ENCODE assay signal across 8 cellular contexts in the genomic region with DNA sequence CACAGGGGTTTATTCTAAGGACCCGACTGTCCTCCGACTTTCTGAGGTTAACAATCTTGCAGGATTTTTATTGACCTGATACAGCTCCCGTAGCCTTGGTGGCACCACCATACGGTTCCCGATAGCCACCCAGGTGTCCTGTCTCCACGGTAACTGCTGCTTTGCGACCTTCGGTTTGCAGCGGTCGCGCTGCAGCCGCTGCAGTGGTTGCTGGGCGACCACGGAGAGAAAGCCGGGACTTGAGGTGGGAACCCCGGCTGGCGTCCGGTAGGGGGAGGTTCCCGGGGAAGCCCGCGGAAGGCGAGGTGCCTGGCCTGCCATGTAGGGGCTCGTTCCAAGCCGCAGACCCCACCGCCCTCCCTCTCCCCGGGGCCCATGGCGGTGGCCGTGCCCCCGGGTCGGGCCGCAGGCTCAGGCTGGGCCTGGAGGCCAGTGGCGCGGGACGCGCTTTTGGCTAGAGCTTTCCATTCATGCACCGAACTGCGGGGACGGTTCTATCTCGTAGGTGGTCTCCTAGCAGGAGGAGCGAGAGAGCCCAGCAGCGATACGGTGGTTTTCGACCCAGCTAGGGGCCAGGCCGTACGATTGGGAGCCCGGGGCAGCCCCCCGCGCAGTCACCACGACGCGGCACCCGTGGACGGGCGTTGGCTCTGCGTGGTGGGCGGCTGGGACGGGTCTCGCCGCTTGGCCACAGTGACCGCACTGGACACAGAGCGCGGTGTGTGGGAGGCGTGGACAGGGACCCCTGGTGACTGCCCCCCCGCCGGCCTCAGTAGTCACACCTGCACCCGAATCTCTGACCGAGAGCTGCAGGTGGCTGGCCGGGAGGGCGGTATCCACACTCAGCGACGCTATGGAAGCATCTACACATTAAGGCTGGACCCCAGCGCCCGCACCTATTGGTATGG. TPM values are rescaled to one million over a fixed set of nuclear protein-coding genes. Genes with fewer than 3 reads are reported as not detected.
DNase-seq lines count a peak whose midpoint lies in the region; FAIRE-seq and TF ChIP-seq lines count a peak whose summit lies in the region.

A gene with protein sequence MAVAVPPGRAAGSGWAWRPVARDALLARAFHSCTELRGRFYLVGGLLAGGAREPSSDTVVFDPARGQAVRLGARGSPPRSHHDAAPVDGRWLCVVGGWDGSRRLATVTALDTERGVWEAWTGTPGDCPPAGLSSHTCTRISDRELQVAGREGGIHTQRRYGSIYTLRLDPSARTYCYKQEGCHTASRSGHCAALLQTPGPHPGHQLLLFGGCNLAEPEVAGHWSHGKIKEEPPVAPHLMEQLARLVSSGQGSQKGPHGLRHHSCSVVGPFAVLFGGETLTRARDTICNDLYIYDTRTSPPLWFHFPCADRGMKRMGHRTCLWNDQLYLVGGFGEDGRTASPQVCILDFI (plus strand): TSS at position 201 of the 908 bp plus-strand sequence. CDS start 175 bp downstream, at position 376.

- no peaks in the 10 kb centered on the region for H3K79me1 ChIP-seq in H9 (ENCODE audit: insufficient read depth, low read depth, low read length, poor library complexity, severe bottlenecking)

- peak within 1 kb of the TSS; percentile 44; the same call in 1 of the 2 replicates for H3K14ac ChIP-seq in H9 (ENCODE audit: insufficient read depth, low read length)

- H3K18ac ChIP-seq in H9 (ENCODE audit: insufficient read length, low read depth, low read length), result no peak within 1 kb of the TSS

- no peak within 1 kb of the TSS for H2BK12ac ChIP-seq in H9 (ENCODE audit: insufficient read length, low read depth, low read length)

- H3K4me1 ChIP-seq in H9 (ENCODE audit: insufficient read depth, low read length), result no peaks in the 10 kb centered on the region
- H3K4me1 ChIP-seq in HAP-1, result no peaks in the 10 kb centered on the region

- H3K27ac ChIP-seq in H9 (ENCODE audit: insufficient read length, low read depth, low read length), result no peak within 1 kb of the TSS

- TF ChIP-seq CTCF in H9 (conservative IDR thresholded peaks at IDR 0.05), result no peak; the same call in 2 of the 3 replicates

- H2AK5ac ChIP-seq in H9 (ENCODE audit: insufficient read length, low read length), result no peak within 1 kb of the TSS

- H3K9ac ChIP-seq in H9 (ENCODE audit: extremely low read depth, insufficient read length, low read length), result peak within 1 kb of the TSS; percentile 42

- no peak within 1 kb of the TSS for H2BK20ac ChIP-seq in H9 (ENCODE audit: low read depth, low read length, poor library complexity, severe bottlenecking)

- peaks cover 10% of the 10 kb centered on the region for H3K23me2 ChIP-seq in H9 (ENCODE audit: insufficient read length, low read depth, low read length, poor library complexity, severe bottlenecking)

- peaks cover 7 to 28% (median 23%) of the 10 kb centered on the region in 3 experiments; a peak in 6 of 7 replicates for H3K36me3 Mint-ChIP-seq in H9 (ENCODE audit: insufficient read depth in 1 of 3, low read depth in 3 of 3)

- DNase-seq in H9 (peak; percentile 96), NCI-H128 (lab: John Stamatoyannopoulos, UW; ENCODE audit: unreplicated experiment) (peak; percentile 80), cerebellar cortex (ENCODE audit: low spot score) (peak; percentile 89), islet precursor cell (peak; percentile 96), HAP-1 (ENCODE audit: low spot score in 2 of 2) (no peak)
- peak; percentile 54 for DNase-seq in activated CD4-positive, CD25-positive, alpha-beta regulatory T cell treated with anti-CD3 and anti-CD28 coated beads, Interleukin-2, amount 50 U/mL, for 72 hours
- peak; percentile 49 to 60 (median 55) for DNase-seq in stimulated activated CD4-positive, alpha-beta T cell treated with anti-CD3 and anti-CD28 coated beads, Interleukin-12 subunit alpha, Interleukin-12 subunit beta, amount 100 ng/mL, for 48 hours (ENCODE audit: low read depth in 2 of 3, low spot score in 1 of 3)

- no peak within 1 kb of the TSS for H3K56ac ChIP-seq in H9 (ENCODE audit: insufficient read length, low read depth, low read length)

- H3K9me3 ChIP-seq in H9 (ENCODE audit: control insufficient read depth, low read depth, low read length), result no peaks in the 10 kb centered on the region
- no peaks in the 10 kb centered on the region for H3K9me3 ChIP-seq in HAP-1

- H4K20me1 ChIP-seq in H9 (ENCODE audit: control insufficient read depth, insufficient read depth, insufficient read length), result no peaks in the 10 kb centered on the region

- H2AFZ ChIP-seq in H9 (ENCODE audit: low read length), result peak within 1 kb of the TSS; percentile 17

- H3K27me3 ChIP-seq in H9 (ENCODE audit: insufficient read depth, low read length), result no peaks in the 10 kb centered on the region
- no peaks in the 10 kb centered on the region for H3K27me3 ChIP-seq in HAP-1 (ENCODE audit: low read depth)

- WGBS in H9 (ENCODE audit: extremely low coverage, insufficient read length, low lambda C conversion rate), result no CpG with 5 or more reads among the region's 73 CpGs

- no peaks in the 10 kb centered on the region for H3K79me2 ChIP-seq in H9 (ENCODE audit: insufficient read depth, low read length)

- peak; percentile 86 for FAIRE-seq in G401.6 (lab: Jason Lieb, UNC)

- peaks cover 28% of the 10 kb centered on the region for H3K36me3 ChIP-seq in HAP-1 (replicated peaks)

- H3K9me3 Mint-ChIP-seq in H9, result no peaks in the 10 kb centered on the region; a peak in 1 of 5 replicates

- H4K5ac ChIP-seq in H9 (ENCODE audit: insufficient read length, low read depth, low read length), result no peak within 1 kb of the TSS

- H4K91ac ChIP-seq in H9 (ENCODE audit: insufficient read length, low read depth, low read length), result no peak within 1 kb of the TSS

- no peak within 1 kb of the TSS for H4K8ac ChIP-seq in H9 (replicated peaks; ENCODE audit: insufficient read length, low read depth, low read length)

- no peak within 1 kb of the TSS for H2BK15ac ChIP-seq in H9 (ENCODE audit: low read depth, low read length)

- no peak within 1 kb of the TSS for H2BK120ac ChIP-seq in H9 (ENCODE audit: low read depth, low read length, poor library complexity, severe bottlenecking)

- H3K4me3 Mint-ChIP-seq in H9, result peak within 1 kb of the TSS; percentile 78 to 86

- H2BK5ac ChIP-seq in H9 (ENCODE audit: insufficient read length, low read length), result no peak within 1 kb of the TSS

- H3K4me1 Mint-ChIP-seq in H9, result peaks cover 8 to 9% of the 10 kb centered on the region in 2 experiments

- H3K23ac ChIP-seq in H9 (ENCODE audit: insufficient read length, low read depth, low read length), result no peak within 1 kb of the TSS

- peak within 1 kb of the TSS; percentile 87 for H3K4me2 ChIP-seq in H9 (ENCODE audit: insufficient read depth, insufficient read length, low read length)

- peaks cover 10% of the 10 kb centered on the region for H3K27me3 Mint-ChIP-seq in H9 (ENCODE audit: low read depth)

- in situ Hi-C loops in HAP-1 (cut with MboI; ENCODE audit: low sequenced_read_pairs), result loop anchor here (10.0 kb wide), 2 partner anchors 104 to 374 kb away; no protein-coding TSS in a partner anchor

- H3K4ac ChIP-seq in H9 (ENCODE audit: low read depth, low read length), result no peak within 1 kb of the TSS

- H3K27ac Mint-ChIP-seq in H9, result peak within 1 kb of the TSS; percentile 70 to 81 (median 78); a peak in 6 of 7 replicates

- no peak within 1 kb of the TSS for H3T11ph ChIP-seq in H9 (ENCODE audit: low read length)

- H3K4me3 ChIP-seq in HAP-1, result no peak within 1 kb of the TSS

RNA-seq across cellular contexts. Expression of the gene that starts here (rescaled TPM):
- 6.6 and 7.0 TPM in 2 replicates for total RNA-seq in H9 (2021)

Comparison
In these comparisons a context has a peak if more than half of its experiments do, and no peak if none do; other contexts are left out.
1. DNase-seq: peak in H9 (single experiment), NCI-H128 (single experiment), activated CD4-positive, CD25-positive, alpha-beta regulatory T cell treated with anti-CD3 and anti-CD28 coated beads, Interleukin-2, amount 50 U/mL, for 72 hours (single experiment), cerebellar cortex (single experiment), islet precursor cell (single experiment) and stimulated activated CD4-positive, alpha-beta T cell treated with anti-CD3 and anti-CD28 coated beads, Interleukin-12 subunit alpha, Interleukin-12 subunit beta, amount 100 ng/mL, for 48 hours (3 of 3); none in HAP-1 (0 of 2).